Comparison of ENCODE assay signal across 18 cellular contexts in genomic region chr3:180420016-180420415, GRCh38.
DNase-seq lines count a peak whose midpoint lies in the region; ATAC-seq, FAIRE-seq and TF ChIP-seq lines count a peak whose summit lies in the region.
"Had no signal": no experiment of that assay in that cellular context is flagged by ENCODE, and none has a peak within 500 bp of the region (broad histone marks: within the 10 kb centered on the region; RNA-seq: fewer than 3 reads in every experiment).

No MANE protein-coding gene starts in this region.

- intact Hi-C loops in IMR-90 (cut with micrococcal nuclease) = no loop called here

- H4K5ac ChIP-seq in IMR-90 (ENCODE audit: low read depth, low read length) = no peak overlapping the region

- H3K56ac ChIP-seq in IMR-90 (ENCODE audit: extremely low read depth, insufficient read depth, low read length) = no peak overlapping the region

- no peak; the same call in 1 of the 2 replicates for ATAC-seq in IMR-90 (ENCODE audit: low read depth)
- ATAC-seq: K562, Panc1 had no signal

- no peak for TF ChIP-seq RAD21 in IMR-90 (IDR thresholded peaks at IDR 0.05; ENCODE audit: low read length)

- peak overlapping the region; percentile 54 for H2BK5ac ChIP-seq in IMR-90 (ENCODE audit: low read depth, low read length, poor library complexity, severe bottlenecking)

- H2AFZ ChIP-seq in IMR-90 (replicated peaks; ENCODE audit: low read length, poor library complexity) = no peak overlapping the region

- H3K9ac ChIP-seq in IMR-90 (ENCODE audit: low read depth, low read length) = no peak overlapping the region
- H3K9ac ChIP-seq: BLaER1 treated with 17β-estradiol and CSF1 and Interleukin-3, amounts not matched to agents 10 nM and 100 nM had no signal

- H3K14ac ChIP-seq in IMR-90 (replicated peaks; ENCODE audit: low read depth, low read length) = no peak overlapping the region

- dilution Hi-C loops in IMR-90 (cut with HindIII; ENCODE audit: low sequenced_read_pairs, unreplicated experiment) = no loop called here

- H2AK9ac ChIP-seq in IMR-90 (replicated peaks; ENCODE audit: low read depth, low read length, poor library complexity) = no peak overlapping the region

- no peak overlapping the region for H2BK15ac ChIP-seq in IMR-90 (ENCODE audit: low read depth, low read length)

- FAIRE-seq in bronchial epithelial cell (lab: Jason Lieb, UNC) = no peak
- FAIRE-seq: D721Med, K562 had no signal

- no peak for TF ChIP-seq POLR2A in IMR-90 (IDR thresholded peaks at IDR 0.05; ENCODE audit: low read depth, low read length)

- H4K8ac ChIP-seq in IMR-90 (ENCODE audit: low read depth in 2 of 2, low read length in 2 of 2) = no peak overlapping the region

- in situ Hi-C loops in IMR-90 (cut with MboI; ENCODE audit: low sequenced_read_pairs) = no loop called here

- H3K27ac ChIP-seq in IMR-90 (ENCODE audit: insufficient read depth, low read length) = no peak overlapping the region

- H3K23ac ChIP-seq in IMR-90 (ENCODE audit: low read depth, low read length) = no peak overlapping the region

- H4K20me1 ChIP-seq in IMR-90 (ENCODE audit: insufficient read depth, low read length) = no peaks in the 10 kb centered on the region
- H4K20me1 ChIP-seq: BLaER1 treated with 17β-estradiol and CSF1 and Interleukin-3, amounts not matched to agents 10 nM and 100 nM had no signal

- no peak overlapping the region for H3K18ac ChIP-seq in IMR-90 (ENCODE audit: low read depth, low read length)

- H3K4me2 ChIP-seq in IMR-90 (ENCODE audit: low read depth, low read length) = peak overlapping the region; percentile 24; the same call in 1 of the 2 replicates

- 100% methylated on average over 1 of the region's 2 CpGs; no CpG with 5 or more reads in 1 of the 2 experiments for WGBS in IMR-90 (ENCODE audit: extremely low coverage in 2 of 2, insufficient read length in 1 of 2), 2 experiments

- H3K9me1 ChIP-seq in IMR-90 (ENCODE audit: insufficient read depth, low read length) = no peaks in the 10 kb centered on the region

- H3K27me3 ChIP-seq in IMR-90 (ENCODE audit: control insufficient read depth, insufficient read depth, low read length) (no peaks in the 10 kb centered on the region), bronchial epithelial cell (ENCODE audit: control insufficient read depth, insufficient read depth, low read length) (no peaks in the 10 kb centered on the region)
- H3K27me3 ChIP-seq: BLaER1 treated with 17β-estradiol and CSF1 and Interleukin-3, amounts not matched to agents 10 nM and 100 nM had no signal

- no TSS peak for BruUV-seq in IMR-90 (replicated peaks; lab: Mats Ljungman, UMichigan)

- no peaks in the 10 kb centered on the region for H3K36me3 ChIP-seq in IMR-90 (ENCODE audit: control insufficient read depth, insufficient read depth, low read length)
- no peaks in the 10 kb centered on the region for H3K36me3 ChIP-seq in bronchial epithelial cell (ENCODE audit: control insufficient read depth, insufficient read depth, low read length)
- H3K36me3 ChIP-seq: BLaER1 treated with 17β-estradiol and CSF1 and Interleukin-3, amounts not matched to agents 10 nM and 100 nM had no signal

- no peak overlapping the region for H2BK20ac ChIP-seq in IMR-90 (ENCODE audit: low read depth, low read length)

- DNase-seq in ELR (ENCODE audit: low read depth) = peak; percentile 55
- DNase-seq in IMR-90 = peak; percentile 53
- DNase-seq in bronchial epithelial cell (ENCODE audit: low read depth) = peak; percentile 73
- DNase-seq in iris pigment epithelial cell (ENCODE audit: low read depth) = peak; percentile 70
- DNase-seq in anterior cingulate cortex (lab: John Stamatoyannopoulos, UW) = no peak
- no peak for DNase-seq in cerebellar nuclear complex (lab: John Stamatoyannopoulos, UW)
- DNase-seq in NCI-H510A (lab: John Stamatoyannopoulos, UW) = no peak
- DNase-seq in NK-92 treated with Interleukin-12 subunit alpha and Interleukin-12 subunit beta, amount 100 ng/mL, for 24 hours (lab: John Stamatoyannopoulos, UW) = no peak
- DNase-seq: CD8-positive, alpha-beta memory T cell; H9; NCI-H1417; NCI-H187 treated with DMSO at 0.1 percent for 48 hours; NCI-H345; NCI-H526 had no signal

- POLR2A ChIA-PET in IMR-90 (lab: Charles Lee; ENCODE audit: unreplicated experiment) = no interaction called here

- H2BK120ac ChIP-seq in IMR-90 (ENCODE audit: low read depth, low read length) = no peak overlapping the region

- no peak overlapping the region for H3K4me3 ChIP-seq in IMR-90 (ENCODE audit: insufficient read depth, low read depth, low read length)
- no peak overlapping the region for H3K4me3 ChIP-seq in bronchial epithelial cell (ENCODE audit: low read depth, low read length)
- H3K4me3 ChIP-seq: BLaER1 treated with 17β-estradiol and CSF1 and Interleukin-3, amounts not matched to agents 10 nM and 100 nM; K562 had no signal

- no peak for TF ChIP-seq CTCF in IMR-90 (conservative IDR thresholded peaks at IDR 0.05; ENCODE audit: low read depth, low read length)
- TF ChIP-seq CTCF in bronchial epithelial cell (IDR thresholded peaks at IDR 0.05; ENCODE audit: insufficient read depth, low read length, severe bottlenecking) = no peak

- H2AK5ac ChIP-seq in IMR-90 (ENCODE audit: low read depth, low read length) = no peak overlapping the region

- CTCF ChIA-PET in IMR-90 (lab: Yijun Ruan, JAX) = no interaction called here

- no peaks in the 10 kb centered on the region for H3K4me1 ChIP-seq in IMR-90 (ENCODE audit: control insufficient read depth, insufficient read depth, low read length)

- H3K9me3 ChIP-seq in IMR-90 (ENCODE audit: control insufficient read depth, insufficient read depth, low read length) = 0 out of 2 replicates have a peak, but pooled peaks cover 1% of the 10 kb centered on the region

- no peaks in the 10 kb centered on the region for H3K79me1 ChIP-seq in IMR-90 (ENCODE audit: low read depth in 1 of 2, low read length in 2 of 2)

- H4K91ac ChIP-seq in IMR-90 (ENCODE audit: insufficient read depth, low read depth, low read length) = no peak overlapping the region

- no peak overlapping the region for H3K4ac ChIP-seq in IMR-90 (ENCODE audit: low read depth, low read length)

TF ChIP-seq in IMR-90, 13 proteins besides CTCF, POLR2A, EP300 and RAD21:
- no peak for TF ChIP-seq CHD1 (IDR thresholded peaks at IDR 0.05; ENCODE audit: low read depth, low read length)
- TF ChIP-seq USF2 (IDR thresholded peaks at IDR 0.05; ENCODE audit: low read depth, low read length) = no peak
- TF ChIP-seq CEBPB (IDR thresholded peaks at IDR 0.05; ENCODE audit: low read depth, low read length) = peak; percentile 46; the same call in 1 of the 2 replicates
- TF ChIP-seq NFE2L2 (IDR thresholded peaks at IDR 0.05; ENCODE audit: low read depth, low read length) = no peak
TF ChIP-seq in IMR-90: peak in this region for 1.

Comparison
In these comparisons a context has a peak if more than half of its experiments do, and no peak if none do; other contexts are left out.
1. DNase-seq: peak in ELR (single experiment), IMR-90 (single experiment), bronchial epithelial cell (single experiment) and iris pigment epithelial cell (single experiment); none in anterior cingulate cortex (0 of 58), cerebellar nuclear complex (0 of 2), NCI-H510A (single experiment) and NK-92 treated with Interleukin-12 subunit alpha and Interleukin-12 subunit beta, amount 100 ng/mL, for 24 hours (single experiment).